20 cellular contexts compared by ENCODE assay signal in genomic region chr2:58973831-58974281, GRCh38.
DNase-seq lines count a peak whose midpoint lies in the region; ATAC-seq and TF ChIP-seq lines count a peak whose summit lies in the region.
"Had no signal": no experiment of that assay in that cellular context is flagged by ENCODE, and none has a peak within 500 bp of the region (broad histone marks: within the 10 kb centered on the region; RNA-seq: fewer than 3 reads in every experiment).

No MANE protein-coding gene starts in this region.

- no peaks in the 10 kb centered on the region for H3K9me3 Mint-ChIP-seq in nephron progenitor cell
- peaks cover 0 to 3% (median 0%) of the 10 kb centered on the region in 8 donors for H3K9me3 Mint-ChIP-seq in CD4-positive, alpha-beta memory T cell
- H3K9me3 Mint-ChIP-seq: activated naive CD8-positive, alpha-beta T cell treated with anti-CD3 and anti-CD28 coated beads, Interleukin-2, amount 50 U/mL, for 24 hours had no signal

- H3K4me3 Mint-ChIP-seq in nephron progenitor cell: no peak overlapping the region
- H3K4me3 Mint-ChIP-seq in CD4-positive, alpha-beta memory T cell: no peak overlapping the region
- no peak overlapping the region for H3K4me3 Mint-ChIP-seq in T-helper 17 cell
- H3K4me3 Mint-ChIP-seq: activated CD8-positive, alpha-beta T cell treated with anti-CD3 and anti-CD28 coated beads, Interleukin-2, amount 10 ng/mL, durations not matched to agents 7 days and 5 days; activated naive CD8-positive, alpha-beta T cell treated with anti-CD3 and anti-CD28 coated beads, Interleukin-2, amount 50 U/mL, for 24 hours had no signal

- H3K36me3 Mint-ChIP-seq in nephron progenitor cell (ENCODE audit: low read depth) (no peaks in the 10 kb centered on the region), T-helper 17 cell (ENCODE audit: low read depth) (no peaks in the 10 kb centered on the region)
- no peaks in the 10 kb centered on the region for H3K36me3 Mint-ChIP-seq in CD4-positive, alpha-beta memory T cell

- peaks cover 13% of the 10 kb centered on the region for H3K4me1 Mint-ChIP-seq in nephron progenitor cell
- H3K4me1 Mint-ChIP-seq in CD4-positive, alpha-beta memory T cell: no peaks in the 10 kb centered on the region
- H3K4me1 Mint-ChIP-seq in T-helper 17 cell: no peaks in the 10 kb centered on the region
- H3K4me1 Mint-ChIP-seq: activated naive CD8-positive, alpha-beta T cell treated with anti-CD3 and anti-CD28 coated beads, Interleukin-2, amount 50 U/mL, for 24 hours had no signal

- DNase-seq in Daoy (ENCODE audit: low read depth) (peak; percentile 52), NCI-H2029 (lab: John Stamatoyannopoulos, UW) (peak; percentile 44), ecto neural progenitor cell (ENCODE audit: low spot score) (peak; percentile 49), nephron progenitor cell (peak; percentile 12), amygdala (lab: John Stamatoyannopoulos, UW) (no peak), T-helper 17 cell (no peak), kidney glomerular epithelial cell (lab: John Stamatoyannopoulos, UW) (no peak)
- DNase-seq in CD4-positive, alpha-beta memory T cell: no peak
- DNase-seq: activated CD8-positive, alpha-beta T cell treated with anti-CD3 and anti-CD28 coated beads, Interleukin-2, amount 10 ng/mL, durations not matched to agents 7 days and 5 days; activated naive CD8-positive, alpha-beta T cell treated with anti-CD3 and anti-CD28 coated beads, Interleukin-2, amount 50 U/mL, for 24 hours; cerebellar nuclear complex; GOT3; Kasumi-1; mesenchymal stem cell; NCI-H146; NCI-H82; stimulated activated CD4-positive, alpha-beta T cell treated with anti-CD3 and anti-CD28 coated beads, Interleukin-15, amount 100 ng/mL, for 24 hours; stomach; SW 1271 had no signal

- intact Hi-C loops in CD4-positive, alpha-beta memory T cell (cut with micrococcal nuclease): no loop called here

- no peak overlapping the region for H3K27ac ChIP-seq in CD4-positive, alpha-beta memory T cell (ENCODE audit: low read depth, low read length)
- H3K27ac ChIP-seq: stomach, VCaP had no signal

- TF ChIP-seq CTCF in nephron progenitor cell (IDR thresholded peaks at IDR 0.05): no peak

- no peaks in the 10 kb centered on the region for H3K9me3 ChIP-seq in CD4-positive, alpha-beta memory T cell (ENCODE audit: control insufficient read depth in 1 of 2, low read length in 2 of 2)
- no peaks in the 10 kb centered on the region for H3K9me3 ChIP-seq in T-helper 17 cell (ENCODE audit: control insufficient read depth, low read length, poor library complexity, severe bottlenecking)
- H3K9me3 ChIP-seq: stomach had no signal

- H3K36me3 ChIP-seq in CD4-positive, alpha-beta memory T cell (ENCODE audit: insufficient read depth, low read length): no peaks in the 10 kb centered on the region
- H3K36me3 ChIP-seq: stomach had no signal

- CTCF ChIA-PET in CD4-positive, alpha-beta memory T cell (lab: Charles Lee; ENCODE audit: partially characterized antibody): no interaction called here

- H3K27me3 Mint-ChIP-seq in nephron progenitor cell (ENCODE audit: low read depth, poor library complexity) (peaks cover 2% of the 10 kb centered on the region), T-helper 17 cell (no peaks in the 10 kb centered on the region)
- H3K27me3 Mint-ChIP-seq in CD4-positive, alpha-beta memory T cell: no peaks in the 10 kb centered on the region

- POLR2A ChIA-PET in CD4-positive, alpha-beta memory T cell (lab: Charles Lee; ENCODE audit: partially characterized antibody): no interaction called here

- H3K27me3 ChIP-seq in CD4-positive, alpha-beta memory T cell (ENCODE audit: insufficient read depth, low read length): no peaks in the 10 kb centered on the region
- H3K27me3 ChIP-seq: stomach had no signal

- no peak overlapping the region for H3K4me3 ChIP-seq in CD4-positive, alpha-beta memory T cell (ENCODE audit: low read length in 2 of 2)
- H3K4me3 ChIP-seq: stomach had no signal

- no peak for ATAC-seq in T-helper 17 cell
- ATAC-seq: activated CD8-positive, alpha-beta T cell treated with anti-CD3 and anti-CD28 coated beads, Interleukin-2, amount 10 ng/mL, durations not matched to agents 7 days and 5 days; activated naive CD8-positive, alpha-beta T cell treated with anti-CD3 and anti-CD28 coated beads, Interleukin-2, amount 50 U/mL, for 24 hours had no signal

- no peaks in the 10 kb centered on the region for H3K4me1 ChIP-seq in CD4-positive, alpha-beta memory T cell (ENCODE audit: insufficient read depth, low read length)
- H3K4me1 ChIP-seq: stomach had no signal

- H3K27ac Mint-ChIP-seq in nephron progenitor cell (no peak overlapping the region), T-helper 17 cell (no peak overlapping the region)
- H3K27ac Mint-ChIP-seq in CD4-positive, alpha-beta memory T cell: peak overlapping the region in 1 of 7 donors; percentile 38
- H3K27ac Mint-ChIP-seq: activated CD8-positive, alpha-beta T cell treated with anti-CD3 and anti-CD28 coated beads, Interleukin-2, amount 10 ng/mL, durations not matched to agents 7 days and 5 days; activated naive CD8-positive, alpha-beta T cell treated with anti-CD3 and anti-CD28 coated beads, Interleukin-2, amount 50 U/mL, for 24 hours had no signal

Comparison
In these comparisons a context has a peak if more than half of its experiments do, and no peak if none do; other contexts are left out.
1. DNase-seq: peak in Daoy (single experiment), NCI-H2029 (single experiment), ecto neural progenitor cell (single experiment) and nephron progenitor cell (single experiment); none in amygdala (0 of 56), CD4-positive, alpha-beta memory T cell (0 of 5), T-helper 17 cell (0 of 3) and kidney glomerular epithelial cell (single experiment).